Comparison of ENCODE assay signal across 2 cellular contexts in the genomic region with DNA sequence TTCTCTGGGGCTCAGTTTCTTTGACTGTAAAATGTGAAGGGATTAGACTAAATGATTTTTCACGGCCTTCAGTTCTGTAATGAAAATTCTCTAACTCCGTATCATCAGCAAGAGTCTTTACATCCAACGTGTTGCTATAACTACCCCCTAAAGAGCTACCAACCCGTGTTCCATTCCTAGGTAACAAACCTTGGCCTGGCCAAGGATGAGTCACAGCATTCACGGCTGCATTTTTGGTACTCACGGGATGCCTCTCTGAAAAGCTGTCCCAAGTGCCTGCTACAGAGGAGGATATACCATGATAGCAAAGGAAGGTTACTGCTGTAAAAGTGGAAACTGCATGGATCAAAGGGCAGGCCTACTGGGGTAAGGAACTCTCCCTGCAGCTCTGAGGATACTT.
TF ChIP-seq lines count a peak whose summit lies in the region.

No MANE protein-coding gene starts in this region.

TF ChIP-seq in SK-N-SH, 30 proteins besides CTCF, POLR2A, EP300 and RAD21 (continued from another document):
- TF ChIP-seq, protein P1, sequence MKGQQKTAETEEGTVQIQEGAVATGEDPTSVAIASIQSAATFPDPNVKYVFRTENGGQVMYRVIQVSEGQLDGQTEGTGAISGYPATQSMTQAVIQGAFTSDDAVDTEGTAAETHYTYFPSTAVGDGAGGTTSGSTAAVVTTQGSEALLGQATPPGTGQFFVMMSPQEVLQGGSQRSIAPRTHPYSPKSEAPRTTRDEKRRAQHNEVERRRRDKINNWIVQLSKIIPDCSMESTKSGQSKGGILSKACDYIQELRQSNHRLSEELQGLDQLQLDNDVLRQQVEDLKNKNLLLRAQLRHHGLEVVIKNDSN (IDR thresholded peaks at IDR 0.05; ENCODE audit: borderline replicate concordance, low read depth), result no peak

TF ChIP-seq in HEK293T, 16 proteins besides CTCF, POLR2A, EP300 and RAD21 (continued from another document):
- TF ChIP-seq ELF4 (IDR thresholded peaks at IDR 0.05) (no peak), SUZ12 (IDR thresholded peaks at IDR 0.05) (no peak), TARDBP (IDR thresholded peaks at IDR 0.05) (no peak), BHLHE40 (IDR thresholded peaks at IDR 0.05; ENCODE audit: borderline replicate concordance) (no peak)
- TF ChIP-seq, protein P2, sequence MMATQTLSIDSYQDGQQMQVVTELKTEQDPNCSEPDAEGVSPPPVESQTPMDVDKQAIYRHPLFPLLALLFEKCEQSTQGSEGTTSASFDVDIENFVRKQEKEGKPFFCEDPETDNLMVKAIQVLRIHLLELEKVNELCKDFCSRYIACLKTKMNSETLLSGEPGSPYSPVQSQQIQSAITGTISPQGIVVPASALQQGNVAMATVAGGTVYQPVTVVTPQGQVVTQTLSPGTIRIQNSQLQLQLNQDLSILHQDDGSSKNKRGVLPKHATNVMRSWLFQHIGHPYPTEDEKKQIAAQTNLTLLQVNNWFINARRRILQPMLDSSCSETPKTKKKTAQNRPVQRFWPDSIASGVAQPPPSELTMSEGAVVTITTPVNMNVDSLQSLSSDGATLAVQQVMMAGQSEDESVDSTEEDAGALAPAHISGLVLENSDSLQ (IDR thresholded peaks at IDR 0.05), result no peak
TF ChIP-seq in HEK293T: peak in this region for 0.
